ENCODE assay signal across 10 cellular contexts in the genomic region with DNA sequence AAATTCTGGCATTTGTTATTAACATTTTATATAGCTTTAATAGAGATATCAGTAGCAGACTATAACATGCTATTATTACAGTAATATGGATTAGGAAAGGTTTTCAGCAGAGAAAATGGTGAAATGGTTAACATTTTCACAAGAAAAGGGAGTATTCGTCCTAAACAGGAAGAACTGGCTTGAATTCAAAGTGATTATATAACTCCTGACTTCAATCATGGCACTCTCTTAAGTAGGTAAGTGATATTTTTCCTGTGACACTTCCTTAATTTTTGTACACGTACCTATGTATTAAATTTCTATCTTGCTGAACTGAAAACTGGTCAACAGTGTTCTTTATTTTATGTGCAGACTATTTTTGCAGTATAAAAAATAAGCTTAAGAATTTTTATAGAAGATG.
"Had no signal": no experiment of that assay in that cellular context is flagged by ENCODE, and none has a peak within 500 bp of the region (broad histone marks: within the 10 kb centered on the region; RNA-seq: fewer than 3 reads in every experiment).

No MANE protein-coding gene starts in this region.

- H3K27me3 ChIP-seq: tibial artery had no signal

- DNase-seq: activated CD4-positive, alpha-beta T cell treated with anti-CD3 and anti-CD28 coated beads, Interleukin-2, amount 10 ng/mL, durations not matched to agents 7 days and 5 days; activated CD4-positive, CD25-positive, alpha-beta regulatory T cell; activated CD8-positive, alpha-beta memory T cell treated with anti-CD3 and anti-CD28 coated beads for 24 hours; activated naive CD4-positive, alpha-beta T cell treated with anti-CD3 and anti-CD28 coated beads for 36 hours; effector memory CD4-positive, alpha-beta T cell; immature natural killer cell; mesenchymal stem cell; stimulated activated CD4-positive, alpha-beta T cell treated with anti-CD3 and anti-CD28 coated beads, Interleukin-4, amount 100 ng/mL, for 4 hours; tibial artery had no signal

- H3K9me3 ChIP-seq: tibial artery had no signal

- H3K36me3 ChIP-seq: tibial artery had no signal

- H3K27ac ChIP-seq: tibial artery had no signal

- H3K4me3 ChIP-seq: tibial artery had no signal

- ATAC-seq: SK-N-SH treated with all-trans-retinoic acid at 6 μM for 48 hours had no signal
